Comparison of ENCODE assay signal across 1 cellular context in the genomic region with DNA sequence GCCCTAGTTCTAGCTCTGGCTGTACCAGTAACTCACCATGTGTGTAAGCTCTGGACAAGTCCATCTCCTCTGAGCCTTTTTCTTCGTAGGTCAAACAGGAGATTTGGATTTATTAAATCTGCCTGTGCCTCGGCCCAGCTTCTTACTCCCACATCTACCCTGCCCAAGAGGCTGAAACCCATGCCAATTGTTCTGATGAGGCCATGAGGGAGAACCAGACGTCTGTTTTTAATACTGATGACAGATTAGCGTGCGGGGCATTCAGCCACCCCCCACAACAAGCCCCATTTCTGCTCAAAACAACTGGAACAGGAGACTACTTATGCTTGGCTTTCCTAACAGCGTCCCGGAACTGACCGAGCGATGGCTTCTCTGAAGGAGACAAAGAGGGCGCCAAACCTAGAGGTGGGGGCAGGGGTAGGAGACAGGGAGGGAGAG.
A peak's percentile ranks its signal among the peaks of the same experiment; 100 is the strongest.
TF ChIP-seq lines count a peak whose summit lies in the region.

No MANE protein-coding gene starts in this region.

TF ChIP-seq in SK-N-SH, 30 proteins besides CTCF, POLR2A, EP300 and RAD21 (continued from another document):
- TF ChIP-seq RCOR1 (IDR thresholded peaks at IDR 0.05; ENCODE audit: low read length) (no peak; the same call in 1 of the 2 replicates), SIN3A (IDR thresholded peaks at IDR 0.05; ENCODE audit: borderline replicate concordance, low read depth, low read length) (no peak), MEF2A (IDR thresholded peaks at IDR 0.05; ENCODE audit: borderline replicate concordance, low read depth) (no peak), FOXJ3 (CRISPR knock-in tag; IDR thresholded peaks at IDR 0.05) (0 out of 2 replicates have a peak, but pooled peaks have one; percentile 40), TEAD4 (IDR thresholded peaks at IDR 0.05; ENCODE audit: borderline replicate concordance, insufficient read depth) (no peak), ELF1 (IDR thresholded peaks at IDR 0.05) (no peak), NFIC (IDR thresholded peaks at IDR 0.05; ENCODE audit: borderline replicate concordance) (no peak), JUND (IDR thresholded peaks at IDR 0.05) (no peak), TAF1 (IDR thresholded peaks at IDR 0.05; ENCODE audit: borderline replicate concordance, low read depth, low read length) (no peak), EZH2phosphoT487 (IDR thresholded peaks at IDR 0.05; ENCODE audit: borderline replicate concordance, low read depth) (no peak), MXI1 (IDR thresholded peaks at IDR 0.05; ENCODE audit: low read depth, low read length) (no peak; the same call in 1 of the 2 replicates), NRF1 (IDR thresholded peaks at IDR 0.05; ENCODE audit: low read depth, low read length) (no peak)
- TF ChIP-seq, protein P1, sequence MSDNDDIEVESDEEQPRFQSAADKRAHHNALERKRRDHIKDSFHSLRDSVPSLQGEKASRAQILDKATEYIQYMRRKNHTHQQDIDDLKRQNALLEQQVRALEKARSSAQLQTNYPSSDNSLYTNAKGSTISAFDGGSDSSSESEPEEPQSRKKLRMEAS (IDR thresholded peaks at IDR 0.05; ENCODE audit: low read depth) = no peak
